ENCODE assay signal across 18 cellular contexts in genomic region chr5:80753712-80754111, GRCh38.
"Had no signal": no experiment of that assay in that cellular context is flagged by ENCODE, and none has a peak within 500 bp of the region (broad histone marks: within the 10 kb centered on the region; RNA-seq: fewer than 3 reads in every experiment).

No MANE protein-coding gene starts in this region.

- H3K4me1 ChIP-seq: psoas muscle, thyroid gland had no signal

- H3K27me3 Mint-ChIP-seq: activated CD4-positive, alpha-beta T cell treated with anti-CD3 and anti-CD28 coated beads, Interleukin-2, amount 10 ng/mL, durations not matched to agents 7 days and 5 days; brain had no signal

- H3K9me3 Mint-ChIP-seq: brain had no signal

- H3K4me3 ChIP-seq: coronary artery, lung, psoas muscle, thyroid gland had no signal

- H3K27me3 ChIP-seq: thyroid gland had no signal

- H3K4me3 Mint-ChIP-seq: activated CD4-positive, alpha-beta T cell treated with anti-CD3 and anti-CD28 coated beads, Interleukin-2, amount 10 ng/mL, durations not matched to agents 7 days and 5 days; activated CD8-positive, alpha-beta T cell treated with anti-CD3 and anti-CD28 coated beads, Interleukin-2, amount 10 ng/mL, durations not matched to agents 7 days and 5 days; brain had no signal

- H3K36me3 ChIP-seq: thyroid gland had no signal

- H3K27ac ChIP-seq: coronary artery, psoas muscle, thyroid gland had no signal

- H3K27ac Mint-ChIP-seq: activated CD4-positive, alpha-beta T cell treated with anti-CD3 and anti-CD28 coated beads, Interleukin-2, amount 10 ng/mL, durations not matched to agents 7 days and 5 days; activated CD8-positive, alpha-beta T cell treated with anti-CD3 and anti-CD28 coated beads, Interleukin-2, amount 10 ng/mL, durations not matched to agents 7 days and 5 days had no signal

- H3K9me3 ChIP-seq: psoas muscle, thyroid gland had no signal

- DNase-seq: activated CD4-positive, alpha-beta T cell treated with anti-CD3 and anti-CD28 coated beads, Interleukin-2, amount 10 ng/mL, durations not matched to agents 7 days and 5 days; activated CD8-positive, alpha-beta T cell treated with anti-CD3 and anti-CD28 coated beads, Interleukin-2, amount 10 ng/mL, durations not matched to agents 7 days and 5 days; activated effector memory CD4-positive, alpha-beta T cell treated with Interleukin-2 at 50 U/mL for 16 hours; activated naive CD4-positive, alpha-beta T cell treated with anti-CD3 and anti-CD28 coated beads, Interleukin-2, amount 50 U/mL, for 16 hours; activated T-cell treated with anti-CD3 and anti-CD28 coated beads, Interleukin-2, amount 50 U/mL, for 4 hours; caudate nucleus; kidney; midbrain; psoas muscle; right cardiac atrium; stimulated activated CD4-positive, alpha-beta T cell treated with anti-CD3 and anti-CD28 coated beads, Interleukin-2, amount 100 ng/mL, for 24 hours; stimulated activated naive CD4-positive, alpha-beta T cell treated with Interleukin-2 at 50 U/mL for 16 hours; T-helper 1 cell; thyroid gland had no signal

- ATAC-seq: activated CD8-positive, alpha-beta T cell treated with anti-CD3 and anti-CD28 coated beads, Interleukin-2, amount 10 ng/mL, durations not matched to agents 7 days and 5 days; left lobe of liver; psoas muscle; right cardiac atrium had no signal
